20 cellular contexts compared by ENCODE assay signal in genomic region chr17:2909164-2909852, GRCh38.
A peak's percentile ranks its signal among the peaks of the same experiment; 100 is the strongest.
DNase-seq lines count a peak whose midpoint lies in the region; ATAC-seq, FAIRE-seq and TF ChIP-seq lines count a peak whose summit lies in the region.
"Had no signal": no experiment of that assay in that cellular context is flagged by ENCODE, and none has a peak within 500 bp of the region (broad histone marks: within the 10 kb centered on the region; RNA-seq: fewer than 3 reads in every experiment).

No MANE protein-coding gene starts in this region.

- in situ Hi-C loops in transverse colon (cut with MboI; ENCODE audit: low pct_ligation_motif_present in 1 of 4, low pct_unique_long_range_greater_than_20kb in 1 of 4, low sequenced_read_pairs in 3 of 4): no loop called here

- no peak for TF ChIP-seq EP300 in transverse colon (IDR thresholded peaks at IDR 0.05; ENCODE audit: low read depth)

- no peaks in the 10 kb centered on the region for H3K9me3 Mint-ChIP-seq in activated naive CD4-positive, alpha-beta T cell treated with anti-CD3 and anti-CD28 coated beads, Interleukin-2, amount 50 U/mL, for 24 hours
- H3K9me3 Mint-ChIP-seq in activated naive CD4-positive, alpha-beta T cell treated with anti-CD3 and anti-CD28 coated beads, Interleukin-2, amount 50 U/mL, for 72 hours: peaks cover 7 to 13% of the 10 kb centered on the region in 2 donors
- H3K9me3 Mint-ChIP-seq in astrocyte (ENCODE audit: unreplicated experiment): peaks cover 9% of the 10 kb centered on the region

- no peak for TF ChIP-seq POLR2A in transverse colon (IDR thresholded peaks at IDR 0.05)

- H3K36me3 ChIP-seq in astrocyte (ENCODE audit: insufficient read depth, low read length) (no peaks in the 10 kb centered on the region), transverse colon (no peaks in the 10 kb centered on the region)
- H3K36me3 ChIP-seq: breast epithelium, prostate gland had no signal

- H3K27ac Mint-ChIP-seq in activated naive CD4-positive, alpha-beta T cell treated with anti-CD3 and anti-CD28 coated beads, Interleukin-2, amount 50 U/mL, for 24 hours: peak overlapping the region; percentile 77
- H3K27ac Mint-ChIP-seq in activated naive CD4-positive, alpha-beta T cell treated with anti-CD3 and anti-CD28 coated beads, Interleukin-2, amount 50 U/mL, for 72 hours: no peak overlapping the region
- peak overlapping the region; percentile 34 for H3K27ac Mint-ChIP-seq in astrocyte (ENCODE audit: unreplicated experiment)
- H3K27ac Mint-ChIP-seq: activated naive CD8-positive, alpha-beta T cell treated with anti-CD3 and anti-CD28 coated beads, Interleukin-2, amount 50 U/mL, for 24 hours; CD4-positive, CD25-positive, alpha-beta regulatory T cell had no signal

- H3K27ac ChIP-seq in astrocyte (ENCODE audit: low read depth, low read length) (no peak overlapping the region), transverse colon (peak overlapping the region in 3 of 4 donors; percentile 2 to 44 (median 13))
- H3K27ac ChIP-seq: breast epithelium, prostate gland, spleen, tibial artery, VCaP had no signal

- H3K4me2 ChIP-seq in astrocyte (ENCODE audit: low read length): no peak overlapping the region

- no peak for DNase-seq in activated naive CD4-positive, alpha-beta T cell treated with anti-CD3 and anti-CD28 coated beads, Interleukin-2, amount 50 U/mL, for 72 hours (ENCODE audit: low spot score in 2 of 2)
- DNase-seq in astrocyte (ENCODE audit: low read depth) (no peak), myocyte (ENCODE audit: low read depth) (peak; percentile 29), transverse colon (peak; percentile 30), NCI-H1436 treated with DMSO at 0.1 percent for 48 hours (lab: John Stamatoyannopoulos, UW) (no peak)
- no peak for DNase-seq in activated CD8-positive, alpha-beta memory T cell treated with anti-CD3 and anti-CD28 coated beads for 24 hours
- DNase-seq: activated naive CD8-positive, alpha-beta T cell treated with anti-CD3 and anti-CD28 coated beads, Interleukin-2, amount 50 U/mL, for 24 hours; CD4-positive, CD25-positive, alpha-beta regulatory T cell; DND-41; erythroblast; naive B cell; NCI-H226; RPMI8226; spleen; tibial artery had no signal

- H3K4me1 Mint-ChIP-seq in activated naive CD4-positive, alpha-beta T cell treated with anti-CD3 and anti-CD28 coated beads, Interleukin-2, amount 50 U/mL, for 24 hours: peaks cover 8% of the 10 kb centered on the region
- peaks cover 16% of the 10 kb centered on the region for H3K4me1 Mint-ChIP-seq in astrocyte (ENCODE audit: low read depth, unreplicated experiment)

- no peak overlapping the region for H3K4me3 ChIP-seq in astrocyte (ENCODE audit: insufficient read depth, low read depth, low read length)
- no peak overlapping the region for H3K4me3 ChIP-seq in transverse colon
- H3K4me3 ChIP-seq: breast epithelium, prostate gland, spleen, tibial artery had no signal

- no peak for TF ChIP-seq CTCF in astrocyte (IDR thresholded peaks at IDR 0.05; ENCODE audit: insufficient read depth, low read depth, low read length)
- TF ChIP-seq CTCF in transverse colon (IDR thresholded peaks at IDR 0.05): peak in 1 of 5 experiments; percentile 13

- H2AFZ ChIP-seq in astrocyte (ENCODE audit: low read depth, low read length): no peak overlapping the region

- no peak overlapping the region for H3K9ac ChIP-seq in astrocyte (ENCODE audit: low read length)

- peaks cover 22% of the 10 kb centered on the region for H3K36me3 Mint-ChIP-seq in activated naive CD4-positive, alpha-beta T cell treated with anti-CD3 and anti-CD28 coated beads, Interleukin-2, amount 50 U/mL, for 24 hours
- peaks cover 14 to 26% of the 10 kb centered on the region in 2 donors for H3K36me3 Mint-ChIP-seq in activated naive CD4-positive, alpha-beta T cell treated with anti-CD3 and anti-CD28 coated beads, Interleukin-2, amount 50 U/mL, for 72 hours
- peaks cover 20% of the 10 kb centered on the region for H3K36me3 Mint-ChIP-seq in astrocyte (ENCODE audit: low read depth, unreplicated experiment)

- no peak for FAIRE-seq in astrocyte (lab: Jason Lieb, UNC)

- no peaks in the 10 kb centered on the region for H3K27me3 Mint-ChIP-seq in activated naive CD4-positive, alpha-beta T cell treated with anti-CD3 and anti-CD28 coated beads, Interleukin-2, amount 50 U/mL, for 24 hours
- peaks cover 11% of the 10 kb centered on the region for H3K27me3 Mint-ChIP-seq in astrocyte (ENCODE audit: low read depth, unreplicated experiment)
- H3K27me3 Mint-ChIP-seq: activated naive CD8-positive, alpha-beta T cell treated with anti-CD3 and anti-CD28 coated beads, Interleukin-2, amount 50 U/mL, for 24 hours; CD4-positive, CD25-positive, alpha-beta regulatory T cell; naive B cell had no signal

- H3K4me1 ChIP-seq in astrocyte (ENCODE audit: insufficient read depth, low read length): no peaks in the 10 kb centered on the region
- H3K4me1 ChIP-seq in transverse colon: no peaks in the 10 kb centered on the region
- H3K4me1 ChIP-seq: breast epithelium, prostate gland, spleen, tibial artery had no signal

- H3K9me3 ChIP-seq in astrocyte (ENCODE audit: insufficient read depth, low read depth, low read length) (no peaks in the 10 kb centered on the region), transverse colon (no peaks in the 10 kb centered on the region)
- H3K9me3 ChIP-seq: breast epithelium, prostate gland, tibial artery had no signal

- intact Hi-C loops in transverse colon (cut with DNase I; ENCODE audit: low total_unique reads): no loop called here

- 67 to 75% methylated on average over 9 to 14 of the region's 14 CpGs for WGBS in transverse colon (ENCODE audit: low coverage in 1 of 2), 2 donors

- ATAC-seq in activated naive CD4-positive, alpha-beta T cell treated with anti-CD3 and anti-CD28 coated beads, Interleukin-2, amount 50 U/mL, for 72 hours: no peak
- no peak for ATAC-seq in HG03135 (IDR thresholded peaks at IDR 0.05; ENCODE audit: unreplicated experiment)
- ATAC-seq: activated naive CD8-positive, alpha-beta T cell treated with anti-CD3 and anti-CD28 coated beads, Interleukin-2, amount 50 U/mL, for 24 hours had no signal

- H3K4me3 Mint-ChIP-seq in activated naive CD4-positive, alpha-beta T cell treated with anti-CD3 and anti-CD28 coated beads, Interleukin-2, amount 50 U/mL, for 24 hours: no peak overlapping the region
- peak overlapping the region; percentile 66 for H3K4me3 Mint-ChIP-seq in astrocyte (ENCODE audit: unreplicated experiment)
- H3K4me3 Mint-ChIP-seq: activated naive CD8-positive, alpha-beta T cell treated with anti-CD3 and anti-CD28 coated beads, Interleukin-2, amount 50 U/mL, for 24 hours; CD4-positive, CD25-positive, alpha-beta regulatory T cell; naive B cell had no signal

- H3K27me3 ChIP-seq in astrocyte (ENCODE audit: insufficient read depth, low read length) (no peaks in the 10 kb centered on the region), transverse colon (no peaks in the 10 kb centered on the region)
- H3K27me3 ChIP-seq: breast epithelium, tibial artery had no signal

- no peaks in the 10 kb centered on the region for H4K20me1 ChIP-seq in astrocyte (ENCODE audit: insufficient read depth, low read length)

- no peaks in the 10 kb centered on the region for H3K79me2 ChIP-seq in astrocyte (ENCODE audit: insufficient read depth, low read length)

Comparison
In these comparisons a context has a peak if more than half of its experiments do, and no peak if none do; other contexts are left out.
1. H3K27ac Mint-ChIP-seq: peak in activated naive CD4-positive, alpha-beta T cell treated with anti-CD3 and anti-CD28 coated beads, Interleukin-2, amount 50 U/mL, for 24 hours (single experiment) and astrocyte (single experiment); none in activated naive CD4-positive, alpha-beta T cell treated with anti-CD3 and anti-CD28 coated beads, Interleukin-2, amount 50 U/mL, for 72 hours (0 of 2).
2. DNase-seq: peak in myocyte (single experiment) and transverse colon (single experiment); none in activated naive CD4-positive, alpha-beta T cell treated with anti-CD3 and anti-CD28 coated beads, Interleukin-2, amount 50 U/mL, for 72 hours (0 of 2), astrocyte (single experiment), activated CD8-positive, alpha-beta memory T cell treated with anti-CD3 and anti-CD28 coated beads for 24 hours (single experiment) and NCI-H1436 treated with DMSO at 0.1 percent for 48 hours (single experiment).